Comparison of ENCODE assay signal across 2 cellular contexts in genomic region chr16:30002614-30003346, GRCh38.
TF ChIP-seq lines count a peak whose summit lies in the region.

No MANE protein-coding gene starts in this region.

TF ChIP-seq in GM23338, 12 proteins besides CTCF, POLR2A, EP300 and RAD21:
- TF ChIP-seq, protein P1, sequence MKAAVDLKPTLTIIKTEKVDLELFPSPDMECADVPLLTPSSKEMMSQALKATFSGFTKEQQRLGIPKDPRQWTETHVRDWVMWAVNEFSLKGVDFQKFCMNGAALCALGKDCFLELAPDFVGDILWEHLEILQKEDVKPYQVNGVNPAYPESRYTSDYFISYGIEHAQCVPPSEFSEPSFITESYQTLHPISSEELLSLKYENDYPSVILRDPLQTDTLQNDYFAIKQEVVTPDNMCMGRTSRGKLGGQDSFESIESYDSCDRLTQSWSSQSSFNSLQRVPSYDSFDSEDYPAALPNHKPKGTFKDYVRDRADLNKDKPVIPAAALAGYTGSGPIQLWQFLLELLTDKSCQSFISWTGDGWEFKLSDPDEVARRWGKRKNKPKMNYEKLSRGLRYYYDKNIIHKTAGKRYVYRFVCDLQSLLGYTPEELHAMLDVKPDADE (IDR thresholded peaks at IDR 0.05) = no peak
- TF ChIP-seq STAT1 (IDR thresholded peaks at IDR 0.05; ENCODE audit: unreplicated experiment) = no peak
- TF ChIP-seq EZH2phosphoT487 (IDR thresholded peaks at IDR 0.05; ENCODE audit: unreplicated experiment) = no peak
- TF ChIP-seq, protein P2, sequence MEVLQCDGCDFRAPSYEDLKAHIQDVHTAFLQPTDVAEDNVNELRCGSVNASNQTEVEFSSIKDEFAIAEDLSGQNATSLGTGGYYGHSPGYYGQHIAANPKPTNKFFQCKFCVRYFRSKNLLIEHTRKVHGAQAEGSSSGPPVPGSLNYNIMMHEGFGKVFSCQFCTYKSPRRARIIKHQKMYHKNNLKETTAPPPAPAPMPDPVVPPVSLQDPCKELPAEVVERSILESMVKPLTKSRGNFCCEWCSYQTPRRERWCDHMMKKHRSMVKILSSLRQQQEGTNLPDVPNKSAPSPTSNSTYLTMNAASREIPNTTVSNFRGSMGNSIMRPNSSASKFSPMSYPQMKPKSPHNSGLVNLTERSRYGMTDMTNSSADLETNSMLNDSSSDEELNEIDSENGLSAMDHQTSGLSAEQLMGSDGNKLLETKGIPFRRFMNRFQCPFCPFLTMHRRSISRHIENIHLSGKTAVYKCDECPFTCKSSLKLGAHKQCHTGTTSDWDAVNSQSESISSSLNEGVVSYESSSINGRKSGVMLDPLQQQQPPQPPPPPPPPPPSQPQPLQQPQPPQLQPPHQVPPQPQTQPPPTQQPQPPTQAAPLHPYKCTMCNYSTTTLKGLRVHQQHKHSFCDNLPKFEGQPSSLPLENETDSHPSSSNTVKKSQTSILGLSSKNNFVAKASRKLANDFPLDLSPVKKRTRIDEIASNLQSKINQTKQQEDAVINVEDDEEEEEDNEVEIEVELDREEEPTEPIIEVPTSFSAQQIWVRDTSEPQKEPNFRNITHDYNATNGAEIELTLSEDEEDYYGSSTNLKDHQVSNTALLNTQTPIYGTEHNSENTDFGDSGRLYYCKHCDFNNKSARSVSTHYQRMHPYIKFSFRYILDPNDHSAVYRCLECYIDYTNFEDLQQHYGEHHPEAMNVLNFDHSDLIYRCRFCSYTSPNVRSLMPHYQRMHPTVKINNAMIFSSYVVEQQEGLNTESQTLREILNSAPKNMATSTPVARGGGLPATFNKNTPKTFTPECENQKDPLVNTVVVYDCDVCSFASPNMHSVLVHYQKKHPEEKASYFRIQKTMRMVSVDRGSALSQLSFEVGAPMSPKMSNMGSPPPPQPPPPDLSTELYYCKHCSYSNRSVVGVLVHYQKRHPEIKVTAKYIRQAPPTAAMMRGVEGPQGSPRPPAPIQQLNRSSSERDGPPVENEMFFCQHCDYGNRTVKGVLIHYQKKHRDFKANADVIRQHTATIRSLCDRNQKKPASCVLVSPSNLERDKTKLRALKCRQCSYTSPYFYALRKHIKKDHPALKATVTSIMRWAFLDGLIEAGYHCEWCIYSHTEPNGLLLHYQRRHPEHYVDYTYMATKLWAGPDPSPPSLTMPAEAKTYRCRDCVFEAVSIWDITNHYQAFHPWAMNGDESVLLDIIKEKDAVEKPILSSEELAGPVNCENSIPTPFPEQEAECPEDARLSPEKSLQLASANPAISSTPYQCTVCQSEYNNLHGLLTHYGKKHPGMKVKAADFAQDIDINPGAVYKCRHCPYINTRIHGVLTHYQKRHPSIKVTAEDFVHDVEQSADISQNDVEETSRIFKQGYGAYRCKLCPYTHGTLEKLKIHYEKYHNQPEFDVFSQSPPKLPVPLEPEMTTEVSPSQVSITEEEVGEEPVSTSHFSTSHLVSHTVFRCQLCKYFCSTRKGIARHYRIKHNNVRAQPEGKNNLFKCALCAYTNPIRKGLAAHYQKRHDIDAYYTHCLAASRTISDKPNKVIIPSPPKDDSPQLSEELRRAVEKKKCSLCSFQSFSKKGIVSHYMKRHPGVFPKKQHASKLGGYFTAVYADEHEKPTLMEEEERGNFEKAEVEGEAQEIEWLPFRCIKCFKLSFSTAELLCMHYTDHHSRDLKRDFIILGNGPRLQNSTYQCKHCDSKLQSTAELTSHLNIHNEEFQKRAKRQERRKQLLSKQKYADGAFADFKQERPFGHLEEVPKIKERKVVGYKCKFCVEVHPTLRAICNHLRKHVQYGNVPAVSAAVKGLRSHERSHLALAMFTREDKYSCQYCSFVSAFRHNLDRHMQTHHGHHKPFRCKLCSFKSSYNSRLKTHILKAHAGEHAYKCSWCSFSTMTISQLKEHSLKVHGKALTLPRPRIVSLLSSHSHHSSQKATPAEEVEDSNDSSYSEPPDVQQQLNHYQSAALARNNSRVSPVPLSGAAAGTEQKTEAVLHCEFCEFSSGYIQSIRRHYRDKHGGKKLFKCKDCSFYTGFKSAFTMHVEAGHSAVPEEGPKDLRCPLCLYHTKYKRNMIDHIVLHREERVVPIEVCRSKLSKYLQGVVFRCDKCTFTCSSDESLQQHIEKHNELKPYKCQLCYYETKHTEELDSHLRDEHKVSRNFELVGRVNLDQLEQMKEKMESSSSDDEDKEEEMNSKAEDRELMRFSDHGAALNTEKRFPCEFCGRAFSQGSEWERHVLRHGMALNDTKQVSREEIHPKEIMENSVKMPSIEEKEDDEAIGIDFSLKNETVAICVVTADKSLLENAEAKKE (CRISPR knock-in tag; IDR thresholded peaks at IDR 0.05) = no peak
- no peak for TF ChIP-seq JUNB (IDR thresholded peaks at IDR 0.05; ENCODE audit: unreplicated experiment)
- no peak for TF ChIP-seq ZNF114 (CRISPR knock-in tag; IDR thresholded peaks at IDR 0.05)
- TF ChIP-seq ZNF331 (CRISPR knock-in tag; IDR thresholded peaks at IDR 0.05; ENCODE audit: low read depth) = no peak
- no peak for TF ChIP-seq POLR2AphosphoS5 (IDR thresholded peaks at IDR 0.05; ENCODE audit: low read depth)
- TF ChIP-seq CREB1 (CRISPR knock-in tag; IDR thresholded peaks at IDR 0.05; ENCODE audit: low read depth) = no peak
- TF ChIP-seq NANOG (IDR thresholded peaks at IDR 0.05; ENCODE audit: borderline replicate concordance) = no peak
- no peak for TF ChIP-seq EZH2 (IDR thresholded peaks at IDR 0.05; ENCODE audit: low read depth, unreplicated experiment)
- no peak for TF ChIP-seq REST (IDR thresholded peaks at IDR 0.05; ENCODE audit: unreplicated experiment)

TF ChIP-seq in K562, 482 proteins besides CTCF, POLR2A, EP300 and RAD21:
- TF ChIP-seq ZBTB33 (CRISPR knock-in tag; IDR thresholded peaks at IDR 0.05) (peak; percentile 61; the same call in 1 of the 2 replicates), RBFOX2 (IDR thresholded peaks at IDR 0.05; ENCODE audit: low read depth, low read length) (0 out of 2 replicates have a peak, but pooled peaks have one; percentile 17), ZNF175 (CRISPR knock-in tag; IDR thresholded peaks at IDR 0.05; ENCODE audit: low read depth) (no peak), ZNF707 (CRISPR knock-in tag; conservative IDR thresholded peaks at IDR 0.05) (no peak), ZNF584 (CRISPR knock-in tag; IDR thresholded peaks at IDR 0.05; ENCODE audit: low read depth) (no peak)
